ENCODE assay signal across 23 cellular contexts in genomic region chr3:11389570-11390268, GRCh38.
A peak's percentile ranks its signal among the peaks of the same experiment; 100 is the strongest.
DNase-seq lines count a peak whose midpoint lies in the region; ATAC-seq, FAIRE-seq and TF ChIP-seq lines count a peak whose summit lies in the region.
"Had no signal": no experiment of that assay in that cellular context is flagged by ENCODE, and none has a peak within 500 bp of the region (broad histone marks: within the 10 kb centered on the region; RNA-seq: fewer than 3 reads in every experiment).

No MANE protein-coding gene starts in this region.

- H3K27ac ChIP-seq in gastrocnemius medialis (no peak overlapping the region), esophagus muscularis mucosa (replicated peaks in 1 of 4) (no peak overlapping the region)
- H3K27ac ChIP-seq: lower lobe of right lung, neural progenitor cell, sigmoid colon, WERI-Rb-1 had no signal

- peak; percentile 48 to 60 for ATAC-seq in gastrocnemius medialis
- ATAC-seq: CD8-positive, alpha-beta T cell; K562; lower lobe of right lung; SK-N-SH treated with all-trans-retinoic acid at 6 μM for 48 hours had no signal

- peak; percentile 9 for DNase-seq in HFFc6
- DNase-seq in amniotic epithelial cell (ENCODE audit: low read depth) = peak; percentile 92
- peak; percentile 72 for DNase-seq in fibroblast of the aortic adventitia (ENCODE audit: low read depth)
- no peak for DNase-seq in gastrocnemius medialis
- no peak for DNase-seq in esophagus muscularis mucosa (ENCODE audit: extremely low spot score)
- no peak for DNase-seq in RPMI8226
- no peak for DNase-seq in HTR-8/SVneo (ENCODE audit: insufficient read length, low spot score)
- DNase-seq: activated CD4-positive, alpha-beta T cell treated with anti-CD3 and anti-CD28 coated beads, Interleukin-2, amount 10 ng/mL, durations not matched to agents 7 days and 5 days; activated naive CD4-positive, alpha-beta T cell treated with anti-CD3 and anti-CD28 coated beads, Interleukin-2, amount 10 ng/mL, durations not matched to agents 7 days and 5 days; AML-193; CD8-positive, alpha-beta T cell; central memory CD4-positive, alpha-beta T cell; dorsolateral prefrontal cortex; islet precursor cell; lower lobe of right lung; MM.1S; NCI-H1436; sigmoid colon; WERI-Rb-1 had no signal

- H3K9me3 Mint-ChIP-seq in HFFc6 = no peaks in the 10 kb centered on the region
- H3K9me3 Mint-ChIP-seq: activated CD4-positive, alpha-beta T cell treated with anti-CD3 and anti-CD28 coated beads, Interleukin-2, amount 10 ng/mL, durations not matched to agents 7 days and 5 days; activated naive CD4-positive, alpha-beta T cell treated with anti-CD3 and anti-CD28 coated beads, Interleukin-2, amount 10 ng/mL, durations not matched to agents 7 days and 5 days; CD8-positive, alpha-beta T cell; neural progenitor cell had no signal

- TF ChIP-seq CTCF in HFFc6 (IDR thresholded peaks at IDR 0.05) = no peak
- no peak for TF ChIP-seq CTCF in fibroblast of the aortic adventitia (IDR thresholded peaks at IDR 0.05; ENCODE audit: insufficient read depth, low read length)
- no peak for TF ChIP-seq CTCF in gastrocnemius medialis (IDR thresholded peaks at IDR 0.05 in 4 of 5, conservative IDR thresholded peaks at IDR 0.05 in 1 of 5)
- TF ChIP-seq CTCF in esophagus muscularis mucosa (IDR thresholded peaks at IDR 0.05) = no peak

- FAIRE-seq in HTR-8/SVneo (lab: Jason Lieb, UNC) = no peak

- no peaks in the 10 kb centered on the region for H3K36me3 ChIP-seq in gastrocnemius medialis
- H3K36me3 ChIP-seq in esophagus muscularis mucosa = peaks cover 0 to 3% (median 0%) of the 10 kb centered on the region in 4 donors
- H3K36me3 ChIP-seq: lower lobe of right lung, neural progenitor cell, sigmoid colon, tibial nerve, WERI-Rb-1 had no signal

- WGBS in esophagus muscularis mucosa = 94% methylated on average over 9 of the region's 9 CpGs

- in situ Hi-C loops in gastrocnemius medialis (cut with MboI; ENCODE audit: low sequenced_read_pairs in 4 of 4) = loop anchor here in 1 of 4 donors (25.0 kb wide), 1 partner anchor 123 kb away; no protein-coding TSS in a partner anchor

- no peak overlapping the region for H3K4me3 Mint-ChIP-seq in HFFc6
- H3K4me3 Mint-ChIP-seq: activated CD4-positive, alpha-beta T cell treated with anti-CD3 and anti-CD28 coated beads, Interleukin-2, amount 10 ng/mL, durations not matched to agents 7 days and 5 days; activated naive CD4-positive, alpha-beta T cell treated with anti-CD3 and anti-CD28 coated beads, Interleukin-2, amount 10 ng/mL, durations not matched to agents 7 days and 5 days; CD8-positive, alpha-beta T cell; neural progenitor cell had no signal

- peaks cover 3% of the 10 kb centered on the region for H3K27me3 Mint-ChIP-seq in HFFc6 (ENCODE audit: insufficient read depth)
- H3K27me3 Mint-ChIP-seq: activated CD4-positive, alpha-beta T cell treated with anti-CD3 and anti-CD28 coated beads, Interleukin-2, amount 10 ng/mL, durations not matched to agents 7 days and 5 days; activated naive CD4-positive, alpha-beta T cell treated with anti-CD3 and anti-CD28 coated beads, Interleukin-2, amount 10 ng/mL, durations not matched to agents 7 days and 5 days had no signal

- no peaks in the 10 kb centered on the region for H3K27me3 ChIP-seq in gastrocnemius medialis
- H3K27me3 ChIP-seq in esophagus muscularis mucosa = no peaks in the 10 kb centered on the region
- H3K27me3 ChIP-seq: dorsolateral prefrontal cortex, neural progenitor cell, sigmoid colon, tibial nerve had no signal

- TF ChIP-seq POLR2A in gastrocnemius medialis (IDR thresholded peaks at IDR 0.05) (no peak), esophagus muscularis mucosa (IDR thresholded peaks at IDR 0.05; ENCODE audit: low read depth) (no peak)

- intact Hi-C loops in gastrocnemius medialis (cut with DNase I; ENCODE audit: low total_unique reads) = no loop called here
- intact Hi-C loops in esophagus muscularis mucosa (cut with DNase I) = loop anchor here (10.0 kb wide), 1 partner anchor 145 kb away; no protein-coding TSS in a partner anchor

- H3K4me1 ChIP-seq in gastrocnemius medialis (peaks cover 37 to 38% of the 10 kb centered on the region in 2 donors), esophagus muscularis mucosa (peaks cover 38 to 47% (median 40%) of the 10 kb centered on the region in 4 donors)

- H3K4me1 Mint-ChIP-seq in HFFc6 (ENCODE audit: low read depth) = peaks cover 45% of the 10 kb centered on the region

- H3K4me3 ChIP-seq in fibroblast of the aortic adventitia (ENCODE audit: low read depth, low read length) (no peak overlapping the region), gastrocnemius medialis (no peak overlapping the region), esophagus muscularis mucosa (no peak overlapping the region)
- H3K4me3 ChIP-seq: dorsolateral prefrontal cortex, K562, lower lobe of right lung, neural progenitor cell, sigmoid colon, tibial nerve had no signal

- peaks cover 22% of the 10 kb centered on the region for H3K36me3 Mint-ChIP-seq in HFFc6 (ENCODE audit: low read depth)
- H3K36me3 Mint-ChIP-seq: neural progenitor cell had no signal

- H3K27ac Mint-ChIP-seq in HFFc6 = no peak overlapping the region
- H3K27ac Mint-ChIP-seq: activated CD4-positive, alpha-beta T cell treated with anti-CD3 and anti-CD28 coated beads, Interleukin-2, amount 10 ng/mL, durations not matched to agents 7 days and 5 days; activated naive CD4-positive, alpha-beta T cell treated with anti-CD3 and anti-CD28 coated beads, Interleukin-2, amount 10 ng/mL, durations not matched to agents 7 days and 5 days; CD8-positive, alpha-beta T cell; neural progenitor cell had no signal

- no peak for TF ChIP-seq EP300 in esophagus muscularis mucosa (IDR thresholded peaks at IDR 0.05)

- H3K9me3 ChIP-seq in gastrocnemius medialis (no peaks in the 10 kb centered on the region), esophagus muscularis mucosa (no peaks in the 10 kb centered on the region)
- H3K9me3 ChIP-seq: lower lobe of right lung, sigmoid colon, tibial nerve had no signal

Comparison
In these comparisons a context has a peak if more than half of its experiments do, and no peak if none do; other contexts are left out.
1. DNase-seq: peak in HFFc6 (single experiment), amniotic epithelial cell (single experiment) and fibroblast of the aortic adventitia (single experiment); none in gastrocnemius medialis (0 of 2), esophagus muscularis mucosa (single experiment), RPMI8226 (single experiment) and HTR-8/SVneo (single experiment).